7 cellular contexts compared by ENCODE assay signal in the genomic region with DNA sequence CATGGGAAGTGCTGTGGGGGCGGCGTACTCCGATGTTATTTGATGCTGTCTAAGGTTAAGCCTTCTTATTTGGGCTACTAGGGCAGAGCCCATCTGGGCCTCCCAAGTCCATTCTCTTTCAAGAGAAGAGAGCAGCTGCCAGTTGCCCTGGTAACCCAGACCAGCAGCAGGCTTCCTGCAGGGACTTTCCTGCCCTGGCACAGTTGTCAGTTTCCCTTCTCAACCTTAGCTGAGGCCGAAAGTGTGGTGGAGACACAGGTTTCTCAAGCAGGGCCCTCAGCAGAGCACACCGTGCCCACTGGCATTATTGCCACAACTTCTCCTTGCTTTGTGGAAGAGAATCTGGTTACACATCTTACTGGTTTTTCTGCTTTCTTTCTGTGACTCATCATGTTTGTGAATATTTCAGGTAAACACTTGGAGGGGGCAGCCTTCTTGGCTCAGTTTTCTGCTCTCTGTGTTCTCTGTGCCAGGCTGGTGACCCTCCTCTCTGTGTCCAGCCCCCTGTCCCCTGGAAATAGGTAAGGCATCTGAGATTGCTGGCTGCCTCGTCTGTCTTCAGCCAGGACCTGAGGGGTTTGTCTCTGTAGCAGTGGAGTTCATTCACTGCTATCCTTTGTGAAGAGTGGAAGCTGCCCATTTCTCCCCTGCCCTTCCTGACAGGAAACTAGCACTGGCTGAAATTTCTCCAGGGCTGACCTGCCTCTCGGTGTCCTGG.
DNase-seq lines count a peak whose midpoint lies in the region; ATAC-seq and TF ChIP-seq lines count a peak whose summit lies in the region.

No MANE protein-coding gene starts in this region.

- no peak overlapping the region for H3K27ac ChIP-seq in aorta (ENCODE audit: low read depth in 1 of 2, low read length in 2 of 2)

- no peaks in the 10 kb centered on the region for H3K9me3 ChIP-seq in aorta (ENCODE audit: control insufficient read depth, low read length)

- H3K9me3 Mint-ChIP-seq in activated naive CD4-positive, alpha-beta T cell treated with anti-CD3 and anti-CD28 coated beads, Interleukin-2, amount 50 U/mL, for 72 hours: peaks cover 4% of the 10 kb centered on the region in 2 donors

- TF ChIP-seq CTCF in foreskin fibroblast (IDR thresholded peaks at IDR 0.05; ENCODE audit: low read depth, low read length): no peak

- H3K4me1 ChIP-seq in aorta (ENCODE audit: control insufficient read depth in 1 of 2, insufficient read depth in 2 of 2, low read length in 2 of 2): no peaks in the 10 kb centered on the region

- H3K36me3 Mint-ChIP-seq in activated naive CD4-positive, alpha-beta T cell treated with anti-CD3 and anti-CD28 coated beads, Interleukin-2, amount 50 U/mL, for 72 hours: peaks cover 5 to 7% of the 10 kb centered on the region in 2 donors

- ATAC-seq in GM18511 (IDR thresholded peaks at IDR 0.05; ENCODE audit: unreplicated experiment): peak; percentile 41
- peak; percentile 48 for ATAC-seq in HG02759 (IDR thresholded peaks at IDR 0.05; ENCODE audit: unreplicated experiment)
- ATAC-seq in activated naive CD4-positive, alpha-beta T cell treated with anti-CD3 and anti-CD28 coated beads, Interleukin-2, amount 50 U/mL, for 72 hours: peak; percentile 46 to 48
- ATAC-seq in aorta (ENCODE audit: low FRiP score): no peak

- H3K27me3 ChIP-seq in aorta (ENCODE audit: control insufficient read depth in 1 of 2, insufficient read depth in 2 of 2, low read length in 1 of 2): no peaks in the 10 kb centered on the region

- intact Hi-C loops in aorta (cut with DNase I): no loop called here

- WGBS in aorta, 2 donors: 70 to 84% methylated on average over 7 of the region's 7 CpGs

- peak overlapping the region; percentile 94 to 98 for H3K27ac Mint-ChIP-seq in activated naive CD4-positive, alpha-beta T cell treated with anti-CD3 and anti-CD28 coated beads, Interleukin-2, amount 50 U/mL, for 72 hours

- DNase-seq in NCI-H748 (lab: John Stamatoyannopoulos, UW; ENCODE audit: unreplicated experiment) (peak; percentile 76), midbrain (lab: John Stamatoyannopoulos, UW) (peak; percentile 18), aorta (no peak), foreskin fibroblast (no peak)
- peak; percentile 49 to 80 for DNase-seq in activated naive CD4-positive, alpha-beta T cell treated with anti-CD3 and anti-CD28 coated beads, Interleukin-2, amount 50 U/mL, for 72 hours (ENCODE audit: low spot score in 2 of 2)

- no peaks in the 10 kb centered on the region for H3K36me3 ChIP-seq in aorta (ENCODE audit: control insufficient read depth in 1 of 2, insufficient read depth in 2 of 2, low read length in 1 of 2)

- H3K4me3 ChIP-seq in aorta (ENCODE audit: low read length in 2 of 2) (no peak overlapping the region), foreskin fibroblast (ENCODE audit: low read depth in 1 of 2, low read length in 2 of 2) (no peak overlapping the region)

Comparison
In these comparisons a context has a peak if more than half of its experiments do, and no peak if none do; other contexts are left out.
1. DNase-seq: peak in NCI-H748 (single experiment), activated naive CD4-positive, alpha-beta T cell treated with anti-CD3 and anti-CD28 coated beads, Interleukin-2, amount 50 U/mL, for 72 hours (2 of 2) and midbrain (single experiment); none in aorta (0 of 2) and foreskin fibroblast (0 of 2).